Comparison of ENCODE assay signal across 1 cellular context in the genomic region with DNA sequence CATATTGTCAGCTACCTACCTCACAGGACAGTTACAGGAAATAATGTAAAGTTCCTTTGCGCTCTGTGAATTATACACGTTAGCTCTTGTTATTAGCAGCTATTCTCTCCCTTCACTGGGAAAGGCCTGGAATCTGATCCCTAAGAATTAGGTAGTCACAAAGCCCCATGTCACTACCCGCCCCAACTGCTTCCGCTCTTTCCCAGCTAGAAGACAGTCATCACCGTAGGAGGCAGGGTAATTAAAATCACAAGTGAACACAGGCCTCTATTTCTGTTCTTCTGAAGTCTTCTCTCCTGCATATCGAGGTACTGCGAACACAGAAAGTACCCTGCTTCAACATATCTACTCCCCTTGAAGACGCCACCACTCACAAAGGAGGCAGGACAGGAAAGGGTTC.
TF ChIP-seq lines count a peak whose summit lies in the region.

No MANE protein-coding gene starts in this region.

TF ChIP-seq in H1, 55 proteins besides CTCF, POLR2A, EP300 and RAD21:
- TF ChIP-seq RBBP5 (IDR thresholded peaks at IDR 0.05; ENCODE audit: borderline replicate concordance, low read depth, low read length) (no peak), BACH1 (IDR thresholded peaks at IDR 0.05; ENCODE audit: low read length) (no peak), POLR2AphosphoS5 (IDR thresholded peaks at IDR 0.05; ENCODE audit: low read depth, low read length) (no peak), CREB1 (IDR thresholded peaks at IDR 0.05) (no peak), CBX5 (IDR thresholded peaks at IDR 0.05; ENCODE audit: low read depth, low read length) (no peak), SIX5 (IDR thresholded peaks at IDR 0.05; ENCODE audit: low read depth, low read length) (no peak), EGR1 (IDR thresholded peaks at IDR 0.05; ENCODE audit: borderline replicate concordance, low read depth, low read length) (no peak), SIRT6 (IDR thresholded peaks at IDR 0.05; ENCODE audit: low read length) (no peak), BCL11A (IDR thresholded peaks at IDR 0.05; ENCODE audit: low read depth in 2 of 2, low read length in 2 of 2) (no peak), SRF (IDR thresholded peaks at IDR 0.05; ENCODE audit: low read depth, low read length) (no peak), SP4 (IDR thresholded peaks at IDR 0.05; ENCODE audit: low read length) (no peak), FOSL1 (IDR thresholded peaks at IDR 0.05; ENCODE audit: insufficient read depth, low read depth, low read length) (no peak), CTBP2 (IDR thresholded peaks at IDR 0.05; ENCODE audit: borderline replicate concordance, insufficient read depth, insufficient read length, low read length) (no peak)
- TF ChIP-seq, protein P1, sequence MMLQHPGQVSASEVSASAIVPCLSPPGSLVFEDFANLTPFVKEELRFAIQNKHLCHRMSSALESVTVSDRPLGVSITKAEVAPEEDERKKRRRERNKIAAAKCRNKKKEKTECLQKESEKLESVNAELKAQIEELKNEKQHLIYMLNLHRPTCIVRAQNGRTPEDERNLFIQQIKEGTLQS (IDR thresholded peaks at IDR 0.05; ENCODE audit: insufficient read depth, low read depth, low read length): no peak
- TF ChIP-seq, protein P2, sequence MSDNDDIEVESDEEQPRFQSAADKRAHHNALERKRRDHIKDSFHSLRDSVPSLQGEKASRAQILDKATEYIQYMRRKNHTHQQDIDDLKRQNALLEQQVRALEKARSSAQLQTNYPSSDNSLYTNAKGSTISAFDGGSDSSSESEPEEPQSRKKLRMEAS (IDR thresholded peaks at IDR 0.05): no peak
- TF ChIP-seq, protein P3, sequence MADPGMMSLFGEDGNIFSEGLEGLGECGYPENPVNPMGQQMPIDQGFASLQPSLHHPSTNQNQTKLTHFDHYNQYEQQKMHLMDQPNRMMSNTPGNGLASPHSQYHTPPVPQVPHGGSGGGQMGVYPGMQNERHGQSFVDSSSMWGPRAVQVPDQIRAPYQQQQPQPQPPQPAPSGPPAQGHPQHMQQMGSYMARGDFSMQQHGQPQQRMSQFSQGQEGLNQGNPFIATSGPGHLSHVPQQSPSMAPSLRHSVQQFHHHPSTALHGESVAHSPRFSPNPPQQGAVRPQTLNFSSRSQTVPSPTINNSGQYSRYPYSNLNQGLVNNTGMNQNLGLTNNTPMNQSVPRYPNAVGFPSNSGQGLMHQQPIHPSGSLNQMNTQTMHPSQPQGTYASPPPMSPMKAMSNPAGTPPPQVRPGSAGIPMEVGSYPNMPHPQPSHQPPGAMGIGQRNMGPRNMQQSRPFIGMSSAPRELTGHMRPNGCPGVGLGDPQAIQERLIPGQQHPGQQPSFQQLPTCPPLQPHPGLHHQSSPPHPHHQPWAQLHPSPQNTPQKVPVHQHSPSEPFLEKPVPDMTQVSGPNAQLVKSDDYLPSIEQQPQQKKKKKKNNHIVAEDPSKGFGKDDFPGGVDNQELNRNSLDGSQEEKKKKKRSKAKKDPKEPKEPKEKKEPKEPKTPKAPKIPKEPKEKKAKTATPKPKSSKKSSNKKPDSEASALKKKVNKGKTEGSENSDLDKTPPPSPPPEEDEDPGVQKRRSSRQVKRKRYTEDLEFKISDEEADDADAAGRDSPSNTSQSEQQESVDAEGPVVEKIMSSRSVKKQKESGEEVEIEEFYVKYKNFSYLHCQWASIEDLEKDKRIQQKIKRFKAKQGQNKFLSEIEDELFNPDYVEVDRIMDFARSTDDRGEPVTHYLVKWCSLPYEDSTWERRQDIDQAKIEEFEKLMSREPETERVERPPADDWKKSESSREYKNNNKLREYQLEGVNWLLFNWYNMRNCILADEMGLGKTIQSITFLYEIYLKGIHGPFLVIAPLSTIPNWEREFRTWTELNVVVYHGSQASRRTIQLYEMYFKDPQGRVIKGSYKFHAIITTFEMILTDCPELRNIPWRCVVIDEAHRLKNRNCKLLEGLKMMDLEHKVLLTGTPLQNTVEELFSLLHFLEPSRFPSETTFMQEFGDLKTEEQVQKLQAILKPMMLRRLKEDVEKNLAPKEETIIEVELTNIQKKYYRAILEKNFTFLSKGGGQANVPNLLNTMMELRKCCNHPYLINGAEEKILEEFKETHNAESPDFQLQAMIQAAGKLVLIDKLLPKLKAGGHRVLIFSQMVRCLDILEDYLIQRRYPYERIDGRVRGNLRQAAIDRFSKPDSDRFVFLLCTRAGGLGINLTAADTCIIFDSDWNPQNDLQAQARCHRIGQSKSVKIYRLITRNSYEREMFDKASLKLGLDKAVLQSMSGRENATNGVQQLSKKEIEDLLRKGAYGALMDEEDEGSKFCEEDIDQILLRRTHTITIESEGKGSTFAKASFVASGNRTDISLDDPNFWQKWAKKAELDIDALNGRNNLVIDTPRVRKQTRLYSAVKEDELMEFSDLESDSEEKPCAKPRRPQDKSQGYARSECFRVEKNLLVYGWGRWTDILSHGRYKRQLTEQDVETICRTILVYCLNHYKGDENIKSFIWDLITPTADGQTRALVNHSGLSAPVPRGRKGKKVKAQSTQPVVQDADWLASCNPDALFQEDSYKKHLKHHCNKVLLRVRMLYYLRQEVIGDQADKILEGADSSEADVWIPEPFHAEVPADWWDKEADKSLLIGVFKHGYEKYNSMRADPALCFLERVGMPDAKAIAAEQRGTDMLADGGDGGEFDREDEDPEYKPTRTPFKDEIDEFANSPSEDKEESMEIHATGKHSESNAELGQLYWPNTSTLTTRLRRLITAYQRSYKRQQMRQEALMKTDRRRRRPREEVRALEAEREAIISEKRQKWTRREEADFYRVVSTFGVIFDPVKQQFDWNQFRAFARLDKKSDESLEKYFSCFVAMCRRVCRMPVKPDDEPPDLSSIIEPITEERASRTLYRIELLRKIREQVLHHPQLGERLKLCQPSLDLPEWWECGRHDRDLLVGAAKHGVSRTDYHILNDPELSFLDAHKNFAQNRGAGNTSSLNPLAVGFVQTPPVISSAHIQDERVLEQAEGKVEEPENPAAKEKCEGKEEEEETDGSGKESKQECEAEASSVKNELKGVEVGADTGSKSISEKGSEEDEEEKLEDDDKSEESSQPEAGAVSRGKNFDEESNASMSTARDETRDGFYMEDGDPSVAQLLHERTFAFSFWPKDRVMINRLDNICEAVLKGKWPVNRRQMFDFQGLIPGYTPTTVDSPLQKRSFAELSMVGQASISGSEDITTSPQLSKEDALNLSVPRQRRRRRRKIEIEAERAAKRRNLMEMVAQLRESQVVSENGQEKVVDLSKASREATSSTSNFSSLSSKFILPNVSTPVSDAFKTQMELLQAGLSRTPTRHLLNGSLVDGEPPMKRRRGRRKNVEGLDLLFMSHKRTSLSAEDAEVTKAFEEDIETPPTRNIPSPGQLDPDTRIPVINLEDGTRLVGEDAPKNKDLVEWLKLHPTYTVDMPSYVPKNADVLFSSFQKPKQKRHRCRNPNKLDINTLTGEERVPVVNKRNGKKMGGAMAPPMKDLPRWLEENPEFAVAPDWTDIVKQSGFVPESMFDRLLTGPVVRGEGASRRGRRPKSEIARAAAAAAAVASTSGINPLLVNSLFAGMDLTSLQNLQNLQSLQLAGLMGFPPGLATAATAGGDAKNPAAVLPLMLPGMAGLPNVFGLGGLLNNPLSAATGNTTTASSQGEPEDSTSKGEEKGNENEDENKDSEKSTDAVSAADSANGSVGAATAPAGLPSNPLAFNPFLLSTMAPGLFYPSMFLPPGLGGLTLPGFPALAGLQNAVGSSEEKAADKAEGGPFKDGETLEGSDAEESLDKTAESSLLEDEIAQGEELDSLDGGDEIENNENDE (IDR thresholded peaks at IDR 0.05; ENCODE audit: insufficient replicate concordance, low read length): no peak
